In genomic region chr3:187130346-187131066, GRCh38 we compare ENCODE assay signal across 8 cellular contexts. TPM values are rescaled to one million over a fixed set of nuclear protein-coding genes. Genes with fewer than 3 reads are reported as not detected.
DNase-seq lines count a peak whose midpoint lies in the region; ATAC-seq and TF ChIP-seq lines count a peak whose summit lies in the region.

No MANE protein-coding gene starts in this region.

- H3K4me1 Mint-ChIP-seq in CD14-positive monocyte (peaks cover 24% of the 10 kb centered on the region), WTC11 (no peaks in the 10 kb centered on the region)
- peaks cover 46% of the 10 kb centered on the region for H3K4me1 Mint-ChIP-seq in activated naive CD4-positive, alpha-beta T cell treated with anti-CD3 and anti-CD28 coated beads, Interleukin-2, amount 10 ng/mL, durations not matched to agents 7 days and 5 days

- H3K4me1 ChIP-seq in transverse colon: no peaks in the 10 kb centered on the region

- intact Hi-C loops in CD14-positive monocyte (cut with micrococcal nuclease) (loop anchor here in 1 of 2 donors (10.0 kb wide), 1 partner anchor 346 kb away; the partner anchor contains the start of gene EIF4A2), transverse colon (cut with DNase I; ENCODE audit: low total_unique reads) (no loop called here)

- no peaks in the 10 kb centered on the region for H3K27me3 ChIP-seq in transverse colon

- H3K9me3 Mint-ChIP-seq in CD14-positive monocyte: peaks cover 3 to 24% (median 10%) of the 10 kb centered on the region in 7 donors
- H3K9me3 Mint-ChIP-seq in activated naive CD4-positive, alpha-beta T cell treated with anti-CD3 and anti-CD28 coated beads, Interleukin-2, amount 10 ng/mL, durations not matched to agents 7 days and 5 days: peaks cover 35% of the 10 kb centered on the region
- H3K9me3 Mint-ChIP-seq in WTC11: peaks cover 8% of the 10 kb centered on the region

- no peaks in the 10 kb centered on the region for H3K9me3 ChIP-seq in transverse colon

- H3K27ac ChIP-seq in transverse colon: peak overlapping the region; percentile 23 to 56 (median 36)

- TF ChIP-seq EP300 in transverse colon (IDR thresholded peaks at IDR 0.05; ENCODE audit: low read depth): no peak

- H3K4me3 Mint-ChIP-seq in CD14-positive monocyte (peak overlapping the region; percentile 66 to 71), WTC11 (no peak overlapping the region)
- H3K4me3 Mint-ChIP-seq in activated naive CD4-positive, alpha-beta T cell treated with anti-CD3 and anti-CD28 coated beads, Interleukin-2, amount 10 ng/mL, durations not matched to agents 7 days and 5 days: peak overlapping the region; percentile 43

- TF ChIP-seq CTCF in CD14-positive monocyte (IDR thresholded peaks at IDR 0.05) (no peak), LNCaP clone FGC (IDR thresholded peaks at IDR 0.05; ENCODE audit: control insufficient read depth, extremely low read depth, insufficient read depth) (no peak), transverse colon (IDR thresholded peaks at IDR 0.05) (no peak), WTC11 (IDR thresholded peaks at IDR 0.05) (no peak)

- H3K27ac Mint-ChIP-seq in CD14-positive monocyte (peak overlapping the region; percentile 92 to 96 (median 94)), WTC11 (no peak overlapping the region)
- peak overlapping the region; percentile 98 for H3K27ac Mint-ChIP-seq in activated naive CD4-positive, alpha-beta T cell treated with anti-CD3 and anti-CD28 coated beads, Interleukin-2, amount 10 ng/mL, durations not matched to agents 7 days and 5 days

- CTCF ChIA-PET in activated naive CD4-positive, alpha-beta T cell treated with anti-CD3 and anti-CD28 coated beads, Interleukin-2, amount 10 ng/mL, durations not matched to agents 7 days and 5 days (lab: Charles Lee): interaction anchor here (1.0 to 3.3 kb wide), 6 partner anchors 9 to 281 kb away, joined by 3 to 20 read pairs (median 6); partner anchors contain the start of gene RPL39L
- CTCF ChIA-PET in WTC11 (lab: Charles Lee): interaction anchor here (1.2 kb wide), 1 partner anchor 9 kb away, joined by 6 read pairs; the partner anchor contains the start of gene RPL39L

- POLR2A ChIA-PET in WTC11 (lab: Charles Lee): no interaction called here

- DNase-seq in CD14-positive monocyte (ENCODE audit: low spot score) (peak; percentile 59), LNCaP clone FGC (ENCODE audit: low read depth) (peak; percentile 2), hepatic stellate cell (ENCODE audit: low spot score) (peak; percentile 32), transverse colon (no peak), WTC11 (ENCODE audit: low spot score) (no peak)
- DNase-seq in activated naive CD4-positive, alpha-beta T cell treated with anti-CD3 and anti-CD28 coated beads, Interleukin-2, amount 10 ng/mL, durations not matched to agents 7 days and 5 days: peak; percentile 36
- no peak for DNase-seq in NK-92 treated with Interleukin-12 subunit alpha and Interleukin-12 subunit beta, amount 100 ng/mL, for 24 hours (lab: John Stamatoyannopoulos, UW)

- H3K36me3 Mint-ChIP-seq in CD14-positive monocyte (peaks cover 2 to 6% of the 10 kb centered on the region in 2 donors), WTC11 (peaks cover 48% of the 10 kb centered on the region)
- H3K36me3 Mint-ChIP-seq in activated naive CD4-positive, alpha-beta T cell treated with anti-CD3 and anti-CD28 coated beads, Interleukin-2, amount 10 ng/mL, durations not matched to agents 7 days and 5 days: peaks cover 55% of the 10 kb centered on the region

- 68 to 75% methylated on average over 2 to 5 of the region's 5 CpGs for WGBS in transverse colon (ENCODE audit: low coverage in 1 of 2), 2 donors

- peak; percentile 90 for ATAC-seq in GM21447 (IDR thresholded peaks at IDR 0.05; ENCODE audit: unreplicated experiment)
- ATAC-seq in WTC11: no peak

- H3K4me3 ChIP-seq in LNCaP clone FGC (ENCODE audit: low read depth, low read length): no peak overlapping the region
- H3K4me3 ChIP-seq in transverse colon: no peak overlapping the region

- TF ChIP-seq POLR2A in transverse colon (IDR thresholded peaks at IDR 0.05): no peak

- H3K27me3 Mint-ChIP-seq in CD14-positive monocyte (ENCODE audit: low read depth in 3 of 3) (peaks cover 0 to 2% (median 0%) of the 10 kb centered on the region in 3 donors), WTC11 (ENCODE audit: low read depth) (no peaks in the 10 kb centered on the region)
- no peaks in the 10 kb centered on the region for H3K27me3 Mint-ChIP-seq in activated naive CD4-positive, alpha-beta T cell treated with anti-CD3 and anti-CD28 coated beads, Interleukin-2, amount 10 ng/mL, durations not matched to agents 7 days and 5 days

- no peaks in the 10 kb centered on the region for H3K36me3 ChIP-seq in transverse colon

- in situ Hi-C loops in transverse colon (cut with MboI; ENCODE audit: low pct_ligation_motif_present in 1 of 4, low pct_unique_long_range_greater_than_20kb in 1 of 4, low sequenced_read_pairs in 3 of 4): no loop called here

TF ChIP-seq in WTC11, 78 proteins besides CTCF, POLR2A, EP300 and RAD21:
- TF ChIP-seq, protein P1, sequence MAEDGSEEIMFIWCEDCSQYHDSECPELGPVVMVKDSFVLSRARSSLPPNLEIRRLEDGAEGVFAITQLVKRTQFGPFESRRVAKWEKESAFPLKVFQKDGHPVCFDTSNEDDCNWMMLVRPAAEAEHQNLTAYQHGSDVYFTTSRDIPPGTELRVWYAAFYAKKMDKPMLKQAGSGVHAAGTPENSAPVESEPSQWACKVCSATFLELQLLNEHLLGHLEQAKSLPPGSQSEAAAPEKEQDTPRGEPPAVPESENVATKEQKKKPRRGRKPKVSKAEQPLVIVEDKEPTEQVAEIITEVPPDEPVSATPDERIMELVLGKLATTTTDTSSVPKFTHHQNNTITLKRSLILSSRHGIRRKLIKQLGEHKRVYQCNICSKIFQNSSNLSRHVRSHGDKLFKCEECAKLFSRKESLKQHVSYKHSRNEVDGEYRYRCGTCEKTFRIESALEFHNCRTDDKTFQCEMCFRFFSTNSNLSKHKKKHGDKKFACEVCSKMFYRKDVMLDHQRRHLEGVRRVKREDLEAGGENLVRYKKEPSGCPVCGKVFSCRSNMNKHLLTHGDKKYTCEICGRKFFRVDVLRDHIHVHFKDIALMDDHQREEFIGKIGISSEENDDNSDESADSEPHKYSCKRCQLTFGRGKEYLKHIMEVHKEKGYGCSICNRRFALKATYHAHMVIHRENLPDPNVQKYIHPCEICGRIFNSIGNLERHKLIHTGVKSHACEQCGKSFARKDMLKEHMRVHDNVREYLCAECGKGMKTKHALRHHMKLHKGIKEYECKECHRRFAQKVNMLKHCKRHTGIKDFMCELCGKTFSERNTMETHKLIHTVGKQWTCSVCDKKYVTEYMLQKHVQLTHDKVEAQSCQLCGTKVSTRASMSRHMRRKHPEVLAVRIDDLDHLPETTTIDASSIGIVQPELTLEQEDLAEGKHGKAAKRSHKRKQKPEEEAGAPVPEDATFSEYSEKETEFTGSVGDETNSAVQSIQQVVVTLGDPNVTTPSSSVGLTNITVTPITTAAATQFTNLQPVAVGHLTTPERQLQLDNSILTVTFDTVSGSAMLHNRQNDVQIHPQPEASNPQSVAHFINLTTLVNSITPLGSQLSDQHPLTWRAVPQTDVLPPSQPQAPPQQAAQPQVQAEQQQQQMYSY (CRISPR knock-in tag; IDR thresholded peaks at IDR 0.05): no peak
- TF ChIP-seq GABPB1 (CRISPR knock-in tag; IDR thresholded peaks at IDR 0.05): no peak
- TF ChIP-seq OVOL2 (CRISPR knock-in tag; IDR thresholded peaks at IDR 0.05; ENCODE audit: borderline replicate concordance): no peak
- no peak for TF ChIP-seq KAT7 (CRISPR knock-in tag; IDR thresholded peaks at IDR 0.05; ENCODE audit: borderline replicate concordance)
- TF ChIP-seq RORB (CRISPR knock-in tag; IDR thresholded peaks at IDR 0.05): no peak
- no peak for TF ChIP-seq SMAD3 (CRISPR knock-in tag; IDR thresholded peaks at IDR 0.05; ENCODE audit: borderline replicate concordance)
- no peak for TF ChIP-seq STAT6 (CRISPR knock-in tag; conservative IDR thresholded peaks at IDR 0.05; ENCODE audit: low read depth)
- TF ChIP-seq ZNF423 (CRISPR knock-in tag; IDR thresholded peaks at IDR 0.05): no peak
- TF ChIP-seq, protein P2, sequence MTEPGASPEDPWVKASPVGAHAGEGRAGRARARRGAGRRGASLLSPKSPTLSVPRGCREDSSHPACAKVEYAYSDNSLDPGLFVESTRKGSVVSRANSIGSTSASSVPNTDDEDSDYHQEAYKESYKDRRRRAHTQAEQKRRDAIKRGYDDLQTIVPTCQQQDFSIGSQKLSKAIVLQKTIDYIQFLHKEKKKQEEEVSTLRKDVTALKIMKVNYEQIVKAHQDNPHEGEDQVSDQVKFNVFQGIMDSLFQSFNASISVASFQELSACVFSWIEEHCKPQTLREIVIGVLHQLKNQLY (CRISPR knock-in tag; IDR thresholded peaks at IDR 0.05): no peak

RNA-seq across cellular contexts. Expression of gene RPL39L, which starts 8.8 kb away (rescaled TPM):
- polyA plus RNA-seq in CD14-positive monocyte: 1 to 10 TPM; 3.1 to 3.4 TPM
- total RNA-seq in transverse colon: 1 to 10 TPM in 3 of 4 donors, not detected in 1; 2.2 to 5.6 (median 2.4) TPM
- 78.3 to 79.5 TPM (median 79.0 TPM) in 3 replicates for total RNA-seq in WTC11 (2021)

Comparison
In these comparisons a context has a peak if more than half of its experiments do, and no peak if none do; other contexts are left out.
1. DNase-seq: peak in CD14-positive monocyte (single experiment), LNCaP clone FGC (single experiment), activated naive CD4-positive, alpha-beta T cell treated with anti-CD3 and anti-CD28 coated beads, Interleukin-2, amount 10 ng/mL, durations not matched to agents 7 days and 5 days (single experiment) and hepatic stellate cell (single experiment); none in transverse colon (single experiment), NK-92 treated with Interleukin-12 subunit alpha and Interleukin-12 subunit beta, amount 100 ng/mL, for 24 hours (single experiment) and WTC11 (single experiment).
2. RNA of gene RPL39L, which starts 8.8 kb away (total RNA-seq): 78.3 to 79.5 TPM in WTC11; 2.2 to 5.6 TPM in transverse colon; every median in the first group is over 10 times any median in the second.